Comparison of ENCODE assay signal across 24 cellular contexts in the genomic region with DNA sequence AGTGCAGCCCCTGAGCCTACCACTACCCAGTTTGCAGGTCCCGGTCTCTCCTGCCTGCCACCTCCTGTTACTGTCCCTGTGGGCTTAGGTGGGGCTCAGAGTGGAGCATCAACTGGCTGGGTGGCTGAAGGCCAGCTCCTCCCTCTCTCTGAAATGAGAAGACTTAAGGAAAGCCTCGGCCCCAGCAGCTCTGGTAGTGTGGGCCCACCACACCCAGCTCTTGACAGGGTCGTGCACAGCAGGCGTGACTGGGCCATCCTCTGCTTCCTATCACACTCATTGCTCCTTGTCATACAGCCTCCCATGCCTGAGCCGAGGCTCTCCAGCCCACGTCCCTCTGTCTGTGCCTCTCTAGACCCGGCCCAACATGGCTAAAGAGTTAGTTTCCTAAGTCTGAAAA.
DNase-seq lines count a peak whose midpoint lies in the region; ATAC-seq, FAIRE-seq and TF ChIP-seq lines count a peak whose summit lies in the region.
"Had no signal": no experiment of that assay in that cellular context is flagged by ENCODE, and none has a peak within 500 bp of the region (broad histone marks: within the 10 kb centered on the region; RNA-seq: fewer than 3 reads in every experiment).

No MANE protein-coding gene starts in this region.

- no peak overlapping the region for H4K8ac ChIP-seq in H9 (replicated peaks; ENCODE audit: insufficient read length, low read depth, low read length)
- H4K8ac ChIP-seq in neuronal stem cell (ENCODE audit: low read depth, low read length) = no peak overlapping the region

- no peak overlapping the region for H3K23ac ChIP-seq in H9 (ENCODE audit: insufficient read length, low read depth, low read length)
- H3K23ac ChIP-seq in neuronal stem cell (ENCODE audit: low read depth, low read length, poor library complexity) = peak overlapping the region; percentile 26

- no peak overlapping the region for H3T11ph ChIP-seq in H9 (ENCODE audit: low read length)

- peaks cover 7% of the 10 kb centered on the region for H3K27me3 Mint-ChIP-seq in H9 (ENCODE audit: low read depth)
- H3K27me3 Mint-ChIP-seq in WTC11 (ENCODE audit: low read depth) = no peaks in the 10 kb centered on the region

- FAIRE-seq in kidney (lab: Jason Lieb, UNC) = no peak
- FAIRE-seq: A549, GM12891, GM18507, H54 had no signal

- H3K4ac ChIP-seq in H9 (ENCODE audit: low read depth, low read length) (no peak overlapping the region), neuronal stem cell (ENCODE audit: low read length) (no peak overlapping the region)

- POLR2A ChIA-PET in WTC11 (lab: Charles Lee) = no interaction called here

- no peak for TF ChIP-seq POLR2A in lower leg skin (IDR thresholded peaks at IDR 0.05)

- intact Hi-C loops in kidney (cut with DNase I) = no loop called here
- intact Hi-C loops in lower leg skin (cut with DNase I; ENCODE audit: low total_unique reads) = no loop called here

- H3K36me3 ChIP-seq in kidney (ENCODE audit: control insufficient read depth in 1 of 2, insufficient read depth in 2 of 2, low read length in 2 of 2) (no peaks in the 10 kb centered on the region), neuronal stem cell (replicated peaks in 1 of 2; ENCODE audit: control insufficient read depth in 2 of 2, insufficient read depth in 2 of 2, low read length in 2 of 2) (no peaks in the 10 kb centered on the region)

- H3K23me2 ChIP-seq in H9 (ENCODE audit: insufficient read length, low read depth, low read length, poor library complexity, severe bottlenecking) = no peaks in the 10 kb centered on the region

- no peak overlapping the region for H3K9ac ChIP-seq in H9 (ENCODE audit: extremely low read depth, insufficient read length, low read length)
- no peak overlapping the region for H3K9ac ChIP-seq in kidney (ENCODE audit: low read length in 2 of 2)
- no peak overlapping the region for H3K9ac ChIP-seq in neuronal stem cell (ENCODE audit: low read depth, low read length, poor library complexity)

- H4K5ac ChIP-seq in H9 (ENCODE audit: insufficient read length, low read depth, low read length) = no peak overlapping the region

- CTCF ChIA-PET in WTC11 (lab: Charles Lee) = interaction anchor here (0.7 to 4.3 kb wide), 4 partner anchors 9 to 120 kb away, joined by 3 to 25 read pairs (median 3); no protein-coding TSS in a partner anchor

- H2BK15ac ChIP-seq in H9 (ENCODE audit: low read depth, low read length) = no peak overlapping the region
- H2BK15ac ChIP-seq in neuronal stem cell (ENCODE audit: low read length) = peak overlapping the region; percentile 55

- H3K4me1 ChIP-seq in H9 (ENCODE audit: insufficient read depth, low read length) (no peaks in the 10 kb centered on the region), kidney (ENCODE audit: control insufficient read depth in 1 of 2, insufficient read depth in 1 of 2, low read depth in 1 of 2, low read length in 2 of 2) (no peaks in the 10 kb centered on the region), neuronal stem cell (ENCODE audit: control insufficient read depth in 2 of 2, insufficient read depth in 1 of 2, low read depth in 1 of 2, low read length in 2 of 2) (no peaks in the 10 kb centered on the region)
- H3K4me1 ChIP-seq: A549 had no signal

- H3K14ac ChIP-seq in H9 (ENCODE audit: insufficient read depth, low read length) (no peak overlapping the region), neuronal stem cell (ENCODE audit: low read length) (no peak overlapping the region)

- no peak overlapping the region for H3K4me2 ChIP-seq in H9 (ENCODE audit: insufficient read depth, insufficient read length, low read length)
- H3K4me2 ChIP-seq in neuronal stem cell (ENCODE audit: insufficient read depth, low read length, poor library complexity, severe bottlenecking) = no peak overlapping the region
- H3K4me2 ChIP-seq: A549 had no signal

- H3K27ac Mint-ChIP-seq in H9 (peak overlapping the region in 2 of 3 experiments; percentile 69 to 92; a peak in 1 of 7 replicates), WTC11 (peak overlapping the region; percentile 43; the same call in 1 of the 2 replicates)
- H3K27ac Mint-ChIP-seq: HFFc6 had no signal

- H3K9me3 Mint-ChIP-seq in H9 (peaks cover 13 to 16% of the 10 kb centered on the region in 2 experiments; a peak in 4 of 5 replicates), WTC11 (peaks cover 21% of the 10 kb centered on the region)

- H2AFZ ChIP-seq in H9 (ENCODE audit: low read length) (no peak overlapping the region), neuronal stem cell (ENCODE audit: low read length) (no peak overlapping the region)

- H2BK12ac ChIP-seq in H9 (ENCODE audit: insufficient read length, low read depth, low read length) = no peak overlapping the region
- no peak overlapping the region for H2BK12ac ChIP-seq in neuronal stem cell (ENCODE audit: low read length)

- H3K4me1 Mint-ChIP-seq in H9 (peaks cover 0 to 10% of the 10 kb centered on the region in 2 experiments; a peak in 2 of 4 replicates), WTC11 (0 out of 2 replicates have a peak, but pooled peaks cover 4% of the 10 kb centered on the region)
- H3K4me1 Mint-ChIP-seq: CD4-positive, alpha-beta memory T cell had no signal

- TF ChIP-seq CTCF in H9 (conservative IDR thresholded peaks at IDR 0.05) (no peak), WTC11 (IDR thresholded peaks at IDR 0.05) (no peak), kidney (IDR thresholded peaks at IDR 0.05; ENCODE audit: borderline replicate concordance, extremely low read depth, insufficient read depth) (no peak), lower leg skin (IDR thresholded peaks at IDR 0.05) (no peak)

- no peak overlapping the region for H2AK5ac ChIP-seq in H9 (ENCODE audit: insufficient read length, low read length)
- peak overlapping the region; percentile 40 for H2AK5ac ChIP-seq in neuronal stem cell (ENCODE audit: low read depth, low read length)

- no peak for ATAC-seq in WTC11

- H2BK120ac ChIP-seq in H9 (ENCODE audit: low read depth, low read length, poor library complexity, severe bottlenecking) = no peak overlapping the region
- H2BK120ac ChIP-seq in neuronal stem cell (ENCODE audit: low read depth, low read length) = no peak overlapping the region

- DNase-seq in H9 (no peak), WTC11 (ENCODE audit: low spot score) (no peak), kidney (peak; percentile 39), neuronal stem cell (ENCODE audit: low spot score) (no peak), lower leg skin (ENCODE audit: low spot score in 2 of 2) (no peak), AG08395 (ENCODE audit: low spot score) (no peak), NCI-H226 (no peak), NCI-H1092 (lab: John Stamatoyannopoulos, UW) (no peak)
- DNase-seq: 8988T; ACHN; C1 segment of cervical spinal cord; Calu3; CD4-positive, alpha-beta memory T cell; COR-L47; DMS53; DMS79 treated with DMSO at 0.1 percent for 48 hours; GF-D8; GOT3; HCEC 1CT; HFFc6 had no signal

- H3K4me3 ChIP-seq in kidney (ENCODE audit: low read length in 2 of 2) (no peak overlapping the region), neuronal stem cell (ENCODE audit: low read length in 2 of 2) (no peak overlapping the region), lower leg skin (ENCODE audit: low read depth, poor library complexity, severe bottlenecking) (no peak overlapping the region)
- H3K4me3 ChIP-seq: A549 had no signal

- H2BK20ac ChIP-seq in H9 (ENCODE audit: low read depth, low read length, poor library complexity, severe bottlenecking) = no peak overlapping the region

- H3K27me3 ChIP-seq in H9 (ENCODE audit: insufficient read depth, low read length) = no peaks in the 10 kb centered on the region
- peaks cover 0 to 36% (median 0%) of the 10 kb centered on the region in 3 experiments for H3K27me3 ChIP-seq in neuronal stem cell (ENCODE audit: control insufficient read depth in 3 of 3, insufficient read depth in 3 of 3, low read depth in 1 of 3, low read length in 3 of 3)

- H3K27ac ChIP-seq in H9 (ENCODE audit: insufficient read length, low read depth, low read length) (no peak overlapping the region), kidney (ENCODE audit: low read depth in 2 of 2, low read length in 2 of 2) (no peak overlapping the region), neuronal stem cell (replicated peaks; ENCODE audit: low read length) (no peak overlapping the region)
- H3K27ac ChIP-seq: A549 had no signal

- no peaks in the 10 kb centered on the region for H4K20me1 ChIP-seq in H9 (ENCODE audit: control insufficient read depth, insufficient read depth, insufficient read length)

- H3K9me3 ChIP-seq in H9 (ENCODE audit: control insufficient read depth, low read depth, low read length) = no peaks in the 10 kb centered on the region
- H3K9me3 ChIP-seq in kidney (ENCODE audit: control insufficient read depth in 1 of 2, low read length in 2 of 2) = peaks cover 0 to 1% of the 10 kb centered on the region in 2 donors
- no peaks in the 10 kb centered on the region for H3K9me3 ChIP-seq in neuronal stem cell (replicated peaks in 1 of 2; ENCODE audit: control insufficient read depth in 2 of 2, insufficient read depth in 1 of 2, low read depth in 1 of 2, low read length in 2 of 2)

- no CpG with 5 or more reads among the region's 7 CpGs for WGBS in H9 (ENCODE audit: extremely low coverage, insufficient read length, low lambda C conversion rate)
- WGBS in neuronal stem cell (ENCODE audit: extremely low coverage in 2 of 2, insufficient read length in 2 of 2, insufficient replicate concordance in 1 of 2), 2 donors = no CpG with 5 or more reads among the region's 7 CpGs
- 79 to 92% methylated on average over 7 of the region's 7 CpGs for WGBS in lower leg skin, 2 donors

- no peak overlapping the region for H2BK5ac ChIP-seq in H9 (ENCODE audit: insufficient read length, low read length)
- H2BK5ac ChIP-seq in neuronal stem cell (ENCODE audit: low read length) = peak overlapping the region; percentile 2

- H3K79me1 ChIP-seq in H9 (ENCODE audit: insufficient read depth, low read depth, low read length, poor library complexity, severe bottlenecking) = no peaks in the 10 kb centered on the region
- H3K79me1 ChIP-seq in neuronal stem cell (ENCODE audit: low read depth, low read length) = peaks cover 2% of the 10 kb centered on the region

- H3K36me3 Mint-ChIP-seq in H9 (ENCODE audit: insufficient read depth in 1 of 3, low read depth in 3 of 3) (peaks cover 2 to 22% (median 4%) of the 10 kb centered on the region in 3 experiments; a peak in 6 of 7 replicates), WTC11 (peaks cover 11% of the 10 kb centered on the region)
- H3K36me3 Mint-ChIP-seq: CD4-positive, alpha-beta memory T cell had no signal

- H3K79me2 ChIP-seq in H9 (ENCODE audit: insufficient read depth, low read length) = no peaks in the 10 kb centered on the region

- H3K4me3 Mint-ChIP-seq in H9 (no peak overlapping the region), WTC11 (no peak overlapping the region)
- H3K4me3 Mint-ChIP-seq: CD4-positive, alpha-beta memory T cell; HFFc6 had no signal

- no peak overlapping the region for H3K18ac ChIP-seq in H9 (ENCODE audit: insufficient read length, low read depth, low read length)
- H3K18ac ChIP-seq in neuronal stem cell (ENCODE audit: low read length) = peak overlapping the region; percentile 60

- H3K56ac ChIP-seq in H9 (ENCODE audit: insufficient read length, low read depth, low read length) = no peak overlapping the region

- H4K91ac ChIP-seq in H9 (ENCODE audit: insufficient read length, low read depth, low read length) (no peak overlapping the region), neuronal stem cell (ENCODE audit: low read depth, low read length, poor library complexity) (no peak overlapping the region)

TF ChIP-seq in WTC11, 78 proteins besides CTCF, POLR2A, EP300 and RAD21 (continues in another document):
- TF ChIP-seq IRF2 (CRISPR knock-in tag; IDR thresholded peaks at IDR 0.05; ENCODE audit: borderline replicate concordance, low read depth) = no peak
